ENCODE assay signal across 1 cellular context in genomic region chr1:202665417-202665816, GRCh38.
TF ChIP-seq lines count a peak whose summit lies in the region.

No MANE protein-coding gene starts in this region.

TF ChIP-seq in K562, 482 proteins besides CTCF, POLR2A, EP300 and RAD21:
- TF ChIP-seq ZBTB11 (CRISPR knock-in tag; IDR thresholded peaks at IDR 0.05): no peak
- TF ChIP-seq CBX5 (IDR thresholded peaks at IDR 0.05; ENCODE audit: borderline replicate concordance, low read depth): no peak
- TF ChIP-seq PBX2 (CRISPR knock-in tag; IDR thresholded peaks at IDR 0.05; ENCODE audit: low read depth): no peak
- peak; percentile 56 for TF ChIP-seq PBX2 (tag; conservative IDR thresholded peaks at IDR 0.05; ENCODE audit: low read depth)
- no peak for TF ChIP-seq LEF1 (IDR thresholded peaks at IDR 0.05)
- TF ChIP-seq ZNF707 (CRISPR knock-in tag; conservative IDR thresholded peaks at IDR 0.05): no peak
- no peak for TF ChIP-seq ZNF444 (CRISPR knock-in tag; IDR thresholded peaks at IDR 0.05)
- no peak for TF ChIP-seq MITF (IDR thresholded peaks at IDR 0.05)
- no peak for TF ChIP-seq HOXB6 (CRISPR knock-in tag; IDR thresholded peaks at IDR 0.05; ENCODE audit: borderline replicate concordance)
- TF ChIP-seq, protein P1, sequence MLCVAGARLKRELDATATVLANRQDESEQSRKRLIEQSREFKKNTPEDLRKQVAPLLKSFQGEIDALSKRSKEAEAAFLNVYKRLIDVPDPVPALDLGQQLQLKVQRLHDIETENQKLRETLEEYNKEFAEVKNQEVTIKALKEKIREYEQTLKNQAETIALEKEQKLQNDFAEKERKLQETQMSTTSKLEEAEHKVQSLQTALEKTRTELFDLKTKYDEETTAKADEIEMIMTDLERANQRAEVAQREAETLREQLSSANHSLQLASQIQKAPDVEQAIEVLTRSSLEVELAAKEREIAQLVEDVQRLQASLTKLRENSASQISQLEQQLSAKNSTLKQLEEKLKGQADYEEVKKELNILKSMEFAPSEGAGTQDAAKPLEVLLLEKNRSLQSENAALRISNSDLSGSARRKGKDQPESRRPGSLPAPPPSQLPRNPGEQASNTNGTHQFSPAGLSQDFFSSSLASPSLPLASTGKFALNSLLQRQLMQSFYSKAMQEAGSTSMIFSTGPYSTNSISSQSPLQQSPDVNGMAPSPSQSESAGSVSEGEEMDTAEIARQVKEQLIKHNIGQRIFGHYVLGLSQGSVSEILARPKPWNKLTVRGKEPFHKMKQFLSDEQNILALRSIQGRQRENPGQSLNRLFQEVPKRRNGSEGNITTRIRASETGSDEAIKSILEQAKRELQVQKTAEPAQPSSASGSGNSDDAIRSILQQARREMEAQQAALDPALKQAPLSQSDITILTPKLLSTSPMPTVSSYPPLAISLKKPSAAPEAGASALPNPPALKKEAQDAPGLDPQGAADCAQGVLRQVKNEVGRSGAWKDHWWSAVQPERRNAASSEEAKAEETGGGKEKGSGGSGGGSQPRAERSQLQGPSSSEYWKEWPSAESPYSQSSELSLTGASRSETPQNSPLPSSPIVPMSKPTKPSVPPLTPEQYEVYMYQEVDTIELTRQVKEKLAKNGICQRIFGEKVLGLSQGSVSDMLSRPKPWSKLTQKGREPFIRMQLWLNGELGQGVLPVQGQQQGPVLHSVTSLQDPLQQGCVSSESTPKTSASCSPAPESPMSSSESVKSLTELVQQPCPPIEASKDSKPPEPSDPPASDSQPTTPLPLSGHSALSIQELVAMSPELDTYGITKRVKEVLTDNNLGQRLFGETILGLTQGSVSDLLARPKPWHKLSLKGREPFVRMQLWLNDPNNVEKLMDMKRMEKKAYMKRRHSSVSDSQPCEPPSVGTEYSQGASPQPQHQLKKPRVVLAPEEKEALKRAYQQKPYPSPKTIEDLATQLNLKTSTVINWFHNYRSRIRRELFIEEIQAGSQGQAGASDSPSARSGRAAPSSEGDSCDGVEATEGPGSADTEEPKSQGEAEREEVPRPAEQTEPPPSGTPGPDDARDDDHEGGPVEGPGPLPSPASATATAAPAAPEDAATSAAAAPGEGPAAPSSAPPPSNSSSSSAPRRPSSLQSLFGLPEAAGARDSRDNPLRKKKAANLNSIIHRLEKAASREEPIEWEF (CRISPR knock-in tag; IDR thresholded peaks at IDR 0.05): no peak
- 0 out of 2 replicates have a peak, but pooled peaks have one; percentile 5 for TF ChIP-seq EGR1 (conservative IDR thresholded peaks at IDR 0.05)
- no peak for TF ChIP-seq ZNF347 (CRISPR knock-in tag; IDR thresholded peaks at IDR 0.05; ENCODE audit: low read depth)
- TF ChIP-seq ARID1B (IDR thresholded peaks at IDR 0.05): no peak
- TF ChIP-seq MEIS2 (IDR thresholded peaks at IDR 0.05; ENCODE audit: partially characterized antibody): peak; percentile 37
- TF ChIP-seq HNRNPH1 (optimal IDR thresholded peaks at IDR 0.05; ENCODE audit: low read depth, low read length): no peak
- no peak for TF ChIP-seq ATF3 (IDR thresholded peaks at IDR 0.05)
- no peak for TF ChIP-seq ATF3 (CRISPR knock-in tag; conservative IDR thresholded peaks at IDR 0.05)
- TF ChIP-seq ZNF280B (CRISPR knock-in tag; IDR thresholded peaks at IDR 0.05): no peak
- no peak for TF ChIP-seq HDAC2 (IDR thresholded peaks at IDR 0.05)
TF ChIP-seq in K562: peak in this region for 3.
